In genomic region chr7:64838691-64839090, GRCh38 we compare ENCODE assay signal across 26 cellular contexts.
"Had no signal": no experiment of that assay in that cellular context is flagged by ENCODE, and none has a peak within 500 bp of the region (broad histone marks: within the 10 kb centered on the region; RNA-seq: fewer than 3 reads in every experiment).

No MANE protein-coding gene starts in this region.

- H3K4me3 ChIP-seq: neural progenitor cell, ovary, psoas muscle, right lobe of liver, sigmoid colon, suprapubic skin, thoracic aorta, thyroid gland, tibial nerve, upper lobe of left lung, vagina had no signal

- H2AFZ ChIP-seq: neural progenitor cell, parathyroid adenoma had no signal

- H3K9ac ChIP-seq: neural progenitor cell, parathyroid adenoma had no signal

- DNase-seq: natural killer cell; occipital lobe; ovary; posterior cingulate gyrus; psoas muscle; right lobe of liver; sigmoid colon; small intestine; stimulated activated CD4-positive, alpha-beta T cell treated with anti-CD3 and anti-CD28 coated beads, Interleukin-12 subunit alpha, Interleukin-12 subunit beta, amount 100 ng/mL, for 4 hours; stimulated activated CD4-positive, alpha-beta T cell treated with anti-CD3 and anti-CD28 coated beads, Interleukin-1b, Interleukin-23, amount 100 ng/mL, for 48 hours; stimulated activated CD4-positive, alpha-beta T cell treated with anti-CD3 and anti-CD28 coated beads, Interleukin-4, amount 100 ng/mL, for 1 hour; stimulated activated CD4-positive, alpha-beta T cell treated with anti-CD3 and anti-CD28 coated beads, Interleukin-4, amount 100 ng/mL, for 4 hours; stimulated activated CD8-positive, alpha-beta memory T cell treated with anti-CD3 and anti-CD28 coated beads, Interleukin-4, amount 100 ng/mL, for 48 hours; stimulated activated naive CD4-positive, alpha-beta T cell; stimulated activated naive CD8-positive, alpha-beta T cell treated with anti-CD3 and anti-CD28 coated beads, Interleukin-15, amount 100 ng/mL, for 72 hours; stimulated activated naive CD8-positive, alpha-beta T cell treated with anti-CD3 and anti-CD28 coated beads, Interleukin-15, Interleukin-2, amounts not matched to agents 100 U/mL and 50 U/mL, for 24 hours; substantia nigra; thyroid gland had no signal

- H3K4me2 ChIP-seq: neural progenitor cell had no signal

- FAIRE-seq: small intestine, urothelium cell line had no signal

- H3K79me2 ChIP-seq: parathyroid adenoma had no signal

- H3K9me3 ChIP-seq: ovary, psoas muscle, right lobe of liver, sigmoid colon, suprapubic skin, thoracic aorta, thyroid gland, tibial nerve, upper lobe of left lung, vagina had no signal

- H3K4me1 ChIP-seq: neural progenitor cell, parathyroid adenoma, psoas muscle, right lobe of liver, sigmoid colon, suprapubic skin, thyroid gland, tibial nerve, upper lobe of left lung, vagina had no signal

- H3K27ac ChIP-seq: neural progenitor cell, ovary, parathyroid adenoma, psoas muscle, right lobe of liver, sigmoid colon, suprapubic skin, thoracic aorta, thyroid gland, tibial nerve, upper lobe of left lung, vagina had no signal

- H3K27me3 ChIP-seq: neural progenitor cell, ovary, right lobe of liver, sigmoid colon, suprapubic skin, thyroid gland, tibial nerve, upper lobe of left lung, vagina had no signal

- H3K36me3 ChIP-seq: ovary, right lobe of liver, sigmoid colon, suprapubic skin, thoracic aorta, thyroid gland, tibial nerve, upper lobe of left lung, vagina had no signal
